In the genomic region with DNA sequence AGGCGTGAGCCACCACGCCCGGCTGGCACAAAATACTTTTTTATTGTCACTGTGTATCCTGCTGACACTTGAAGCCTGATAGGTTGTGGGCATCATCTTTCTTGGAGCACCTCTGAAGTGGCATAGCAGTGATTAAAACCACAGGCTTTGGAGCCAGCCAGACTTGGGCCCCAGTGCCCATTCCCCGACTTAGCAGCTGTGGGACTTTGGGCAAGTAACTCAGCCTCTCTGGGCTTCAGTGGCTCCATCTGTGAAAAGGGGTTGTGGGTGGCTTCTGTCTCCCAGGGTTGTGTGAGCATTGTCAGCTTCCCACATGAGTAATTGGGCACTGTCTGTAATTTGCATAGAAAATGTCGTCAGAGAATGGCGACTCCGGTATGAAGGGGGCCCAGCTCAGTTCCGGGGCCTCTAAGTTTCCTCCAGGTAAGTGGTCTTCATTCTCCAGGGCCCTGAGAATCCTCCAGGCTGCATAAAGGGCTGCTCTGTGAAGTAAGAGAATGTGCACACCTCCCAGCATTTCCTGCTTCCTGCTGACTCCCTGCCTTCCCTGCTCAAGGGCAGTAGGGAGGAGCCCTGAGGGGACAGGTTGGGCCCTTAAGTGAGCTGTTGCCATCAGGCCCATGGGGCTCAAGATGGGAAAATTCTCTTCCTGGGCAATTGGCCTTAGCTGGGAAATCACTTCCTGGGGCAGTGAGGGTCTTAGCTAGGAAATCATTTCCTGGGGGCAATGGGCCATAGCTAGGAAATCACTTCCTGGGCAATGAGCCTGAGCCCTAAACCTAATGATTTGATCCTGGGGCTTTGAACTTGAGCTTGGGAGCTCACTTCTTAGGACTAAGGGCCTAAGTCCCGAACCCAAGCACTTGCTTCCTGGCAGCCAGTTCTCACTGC, we compare ENCODE assay signal across 1 cellular context.
TF ChIP-seq lines count a peak whose summit lies in the region.

No MANE protein-coding gene starts in this region.

TF ChIP-seq in GM23338, 12 proteins besides CTCF, POLR2A, EP300 and RAD21 (continued from another document):
- TF ChIP-seq, protein P1, sequence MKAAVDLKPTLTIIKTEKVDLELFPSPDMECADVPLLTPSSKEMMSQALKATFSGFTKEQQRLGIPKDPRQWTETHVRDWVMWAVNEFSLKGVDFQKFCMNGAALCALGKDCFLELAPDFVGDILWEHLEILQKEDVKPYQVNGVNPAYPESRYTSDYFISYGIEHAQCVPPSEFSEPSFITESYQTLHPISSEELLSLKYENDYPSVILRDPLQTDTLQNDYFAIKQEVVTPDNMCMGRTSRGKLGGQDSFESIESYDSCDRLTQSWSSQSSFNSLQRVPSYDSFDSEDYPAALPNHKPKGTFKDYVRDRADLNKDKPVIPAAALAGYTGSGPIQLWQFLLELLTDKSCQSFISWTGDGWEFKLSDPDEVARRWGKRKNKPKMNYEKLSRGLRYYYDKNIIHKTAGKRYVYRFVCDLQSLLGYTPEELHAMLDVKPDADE (IDR thresholded peaks at IDR 0.05), result no peak
- TF ChIP-seq EZH2 (IDR thresholded peaks at IDR 0.05; ENCODE audit: low read depth, unreplicated experiment) (no peak), NANOG (IDR thresholded peaks at IDR 0.05; ENCODE audit: borderline replicate concordance) (no peak), STAT1 (IDR thresholded peaks at IDR 0.05; ENCODE audit: unreplicated experiment) (no peak)
